In genomic region chr10:58627392-58627791, GRCh38 we compare ENCODE assay signal across 1 cellular context.
TF ChIP-seq lines count a peak whose summit lies in the region.

No MANE protein-coding gene starts in this region.

TF ChIP-seq in K562, 482 proteins besides CTCF, POLR2A, EP300 and RAD21 (continued from another document):
- TF ChIP-seq CREB5 (CRISPR knock-in tag; IDR thresholded peaks at IDR 0.05), result no peak
- no peak for TF ChIP-seq C11orf30 (IDR thresholded peaks at IDR 0.05; ENCODE audit: low read depth)
- no peak for TF ChIP-seq RBM22 (IDR thresholded peaks at IDR 0.05; ENCODE audit: low read depth, low read length, poor library complexity, severe bottlenecking)
- no peak for TF ChIP-seq ZNF217 (CRISPR knock-in tag; IDR thresholded peaks at IDR 0.05)
- TF ChIP-seq SMAD1 (IDR thresholded peaks at IDR 0.05; ENCODE audit: low read depth, low read length, partially characterized antibody), result no peak
- TF ChIP-seq ZNF518B (CRISPR knock-in tag; IDR thresholded peaks at IDR 0.05), result no peak
- TF ChIP-seq, protein P1, sequence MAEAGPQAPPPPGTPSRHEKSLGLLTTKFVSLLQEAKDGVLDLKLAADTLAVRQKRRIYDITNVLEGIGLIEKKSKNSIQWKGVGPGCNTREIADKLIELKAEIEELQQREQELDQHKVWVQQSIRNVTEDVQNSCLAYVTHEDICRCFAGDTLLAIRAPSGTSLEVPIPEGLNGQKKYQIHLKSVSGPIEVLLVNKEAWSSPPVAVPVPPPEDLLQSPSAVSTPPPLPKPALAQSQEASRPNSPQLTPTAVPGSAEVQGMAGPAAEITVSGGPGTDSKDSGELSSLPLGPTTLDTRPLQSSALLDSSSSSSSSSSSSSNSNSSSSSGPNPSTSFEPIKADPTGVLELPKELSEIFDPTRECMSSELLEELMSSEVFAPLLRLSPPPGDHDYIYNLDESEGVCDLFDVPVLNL (CRISPR knock-in tag; IDR thresholded peaks at IDR 0.05; ENCODE audit: low read depth), result no peak
- no peak for TF ChIP-seq ZNF764 (CRISPR knock-in tag; IDR thresholded peaks at IDR 0.05; ENCODE audit: low read depth)
- TF ChIP-seq BRD4 (IDR thresholded peaks at IDR 0.05), result no peak
- no peak for TF ChIP-seq ZNF77 (CRISPR knock-in tag; IDR thresholded peaks at IDR 0.05)
- TF ChIP-seq ZSCAN32 (CRISPR knock-in tag; IDR thresholded peaks at IDR 0.05), result no peak
- TF ChIP-seq ZFP30 (CRISPR knock-in tag; IDR thresholded peaks at IDR 0.05; ENCODE audit: borderline replicate concordance), result no peak
- no peak for TF ChIP-seq BCLAF1 (IDR thresholded peaks at IDR 0.05; ENCODE audit: borderline replicate concordance in 1 of 2, control insufficient read depth in 1 of 2, low read depth in 2 of 2, low read length in 1 of 2)
- TF ChIP-seq, protein P2, sequence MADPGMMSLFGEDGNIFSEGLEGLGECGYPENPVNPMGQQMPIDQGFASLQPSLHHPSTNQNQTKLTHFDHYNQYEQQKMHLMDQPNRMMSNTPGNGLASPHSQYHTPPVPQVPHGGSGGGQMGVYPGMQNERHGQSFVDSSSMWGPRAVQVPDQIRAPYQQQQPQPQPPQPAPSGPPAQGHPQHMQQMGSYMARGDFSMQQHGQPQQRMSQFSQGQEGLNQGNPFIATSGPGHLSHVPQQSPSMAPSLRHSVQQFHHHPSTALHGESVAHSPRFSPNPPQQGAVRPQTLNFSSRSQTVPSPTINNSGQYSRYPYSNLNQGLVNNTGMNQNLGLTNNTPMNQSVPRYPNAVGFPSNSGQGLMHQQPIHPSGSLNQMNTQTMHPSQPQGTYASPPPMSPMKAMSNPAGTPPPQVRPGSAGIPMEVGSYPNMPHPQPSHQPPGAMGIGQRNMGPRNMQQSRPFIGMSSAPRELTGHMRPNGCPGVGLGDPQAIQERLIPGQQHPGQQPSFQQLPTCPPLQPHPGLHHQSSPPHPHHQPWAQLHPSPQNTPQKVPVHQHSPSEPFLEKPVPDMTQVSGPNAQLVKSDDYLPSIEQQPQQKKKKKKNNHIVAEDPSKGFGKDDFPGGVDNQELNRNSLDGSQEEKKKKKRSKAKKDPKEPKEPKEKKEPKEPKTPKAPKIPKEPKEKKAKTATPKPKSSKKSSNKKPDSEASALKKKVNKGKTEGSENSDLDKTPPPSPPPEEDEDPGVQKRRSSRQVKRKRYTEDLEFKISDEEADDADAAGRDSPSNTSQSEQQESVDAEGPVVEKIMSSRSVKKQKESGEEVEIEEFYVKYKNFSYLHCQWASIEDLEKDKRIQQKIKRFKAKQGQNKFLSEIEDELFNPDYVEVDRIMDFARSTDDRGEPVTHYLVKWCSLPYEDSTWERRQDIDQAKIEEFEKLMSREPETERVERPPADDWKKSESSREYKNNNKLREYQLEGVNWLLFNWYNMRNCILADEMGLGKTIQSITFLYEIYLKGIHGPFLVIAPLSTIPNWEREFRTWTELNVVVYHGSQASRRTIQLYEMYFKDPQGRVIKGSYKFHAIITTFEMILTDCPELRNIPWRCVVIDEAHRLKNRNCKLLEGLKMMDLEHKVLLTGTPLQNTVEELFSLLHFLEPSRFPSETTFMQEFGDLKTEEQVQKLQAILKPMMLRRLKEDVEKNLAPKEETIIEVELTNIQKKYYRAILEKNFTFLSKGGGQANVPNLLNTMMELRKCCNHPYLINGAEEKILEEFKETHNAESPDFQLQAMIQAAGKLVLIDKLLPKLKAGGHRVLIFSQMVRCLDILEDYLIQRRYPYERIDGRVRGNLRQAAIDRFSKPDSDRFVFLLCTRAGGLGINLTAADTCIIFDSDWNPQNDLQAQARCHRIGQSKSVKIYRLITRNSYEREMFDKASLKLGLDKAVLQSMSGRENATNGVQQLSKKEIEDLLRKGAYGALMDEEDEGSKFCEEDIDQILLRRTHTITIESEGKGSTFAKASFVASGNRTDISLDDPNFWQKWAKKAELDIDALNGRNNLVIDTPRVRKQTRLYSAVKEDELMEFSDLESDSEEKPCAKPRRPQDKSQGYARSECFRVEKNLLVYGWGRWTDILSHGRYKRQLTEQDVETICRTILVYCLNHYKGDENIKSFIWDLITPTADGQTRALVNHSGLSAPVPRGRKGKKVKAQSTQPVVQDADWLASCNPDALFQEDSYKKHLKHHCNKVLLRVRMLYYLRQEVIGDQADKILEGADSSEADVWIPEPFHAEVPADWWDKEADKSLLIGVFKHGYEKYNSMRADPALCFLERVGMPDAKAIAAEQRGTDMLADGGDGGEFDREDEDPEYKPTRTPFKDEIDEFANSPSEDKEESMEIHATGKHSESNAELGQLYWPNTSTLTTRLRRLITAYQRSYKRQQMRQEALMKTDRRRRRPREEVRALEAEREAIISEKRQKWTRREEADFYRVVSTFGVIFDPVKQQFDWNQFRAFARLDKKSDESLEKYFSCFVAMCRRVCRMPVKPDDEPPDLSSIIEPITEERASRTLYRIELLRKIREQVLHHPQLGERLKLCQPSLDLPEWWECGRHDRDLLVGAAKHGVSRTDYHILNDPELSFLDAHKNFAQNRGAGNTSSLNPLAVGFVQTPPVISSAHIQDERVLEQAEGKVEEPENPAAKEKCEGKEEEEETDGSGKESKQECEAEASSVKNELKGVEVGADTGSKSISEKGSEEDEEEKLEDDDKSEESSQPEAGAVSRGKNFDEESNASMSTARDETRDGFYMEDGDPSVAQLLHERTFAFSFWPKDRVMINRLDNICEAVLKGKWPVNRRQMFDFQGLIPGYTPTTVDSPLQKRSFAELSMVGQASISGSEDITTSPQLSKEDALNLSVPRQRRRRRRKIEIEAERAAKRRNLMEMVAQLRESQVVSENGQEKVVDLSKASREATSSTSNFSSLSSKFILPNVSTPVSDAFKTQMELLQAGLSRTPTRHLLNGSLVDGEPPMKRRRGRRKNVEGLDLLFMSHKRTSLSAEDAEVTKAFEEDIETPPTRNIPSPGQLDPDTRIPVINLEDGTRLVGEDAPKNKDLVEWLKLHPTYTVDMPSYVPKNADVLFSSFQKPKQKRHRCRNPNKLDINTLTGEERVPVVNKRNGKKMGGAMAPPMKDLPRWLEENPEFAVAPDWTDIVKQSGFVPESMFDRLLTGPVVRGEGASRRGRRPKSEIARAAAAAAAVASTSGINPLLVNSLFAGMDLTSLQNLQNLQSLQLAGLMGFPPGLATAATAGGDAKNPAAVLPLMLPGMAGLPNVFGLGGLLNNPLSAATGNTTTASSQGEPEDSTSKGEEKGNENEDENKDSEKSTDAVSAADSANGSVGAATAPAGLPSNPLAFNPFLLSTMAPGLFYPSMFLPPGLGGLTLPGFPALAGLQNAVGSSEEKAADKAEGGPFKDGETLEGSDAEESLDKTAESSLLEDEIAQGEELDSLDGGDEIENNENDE (IDR thresholded peaks at IDR 0.05; ENCODE audit: low read depth, low read length), result no peak
- TF ChIP-seq, protein P3, sequence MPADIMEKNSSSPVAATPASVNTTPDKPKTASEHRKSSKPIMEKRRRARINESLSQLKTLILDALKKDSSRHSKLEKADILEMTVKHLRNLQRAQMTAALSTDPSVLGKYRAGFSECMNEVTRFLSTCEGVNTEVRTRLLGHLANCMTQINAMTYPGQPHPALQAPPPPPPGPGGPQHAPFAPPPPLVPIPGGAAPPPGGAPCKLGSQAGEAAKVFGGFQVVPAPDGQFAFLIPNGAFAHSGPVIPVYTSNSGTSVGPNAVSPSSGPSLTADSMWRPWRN (IDR thresholded peaks at IDR 0.05; ENCODE audit: low read depth), result no peak
- TF ChIP-seq MAFF (IDR thresholded peaks at IDR 0.05; ENCODE audit: low read length), result peak; percentile 26; the same call in 1 of the 2 replicates
- no peak for TF ChIP-seq ATF6 (CRISPR knock-in tag; IDR thresholded peaks at IDR 0.05)
- TF ChIP-seq HDAC8 (tag; IDR thresholded peaks at IDR 0.05), result no peak
- no peak for TF ChIP-seq SUPT5H (IDR thresholded peaks at IDR 0.05)
- peak; percentile 39; the same call in 1 of the 2 replicates for TF ChIP-seq TFE3 (CRISPR knock-in tag; IDR thresholded peaks at IDR 0.05)
- no peak for TF ChIP-seq PHF8 (IDR thresholded peaks at IDR 0.05; ENCODE audit: borderline replicate concordance, low read length)
